11 cellular contexts compared by ENCODE assay signal in genomic region chr11:128717581-128717980, GRCh38. TPM values are rescaled to one million over a fixed set of nuclear protein-coding genes. Genes with fewer than 3 reads are reported as not detected.
DNase-seq lines count a peak whose midpoint lies in the region; ATAC-seq, FAIRE-seq and TF ChIP-seq lines count a peak whose summit lies in the region.
"Had no signal": no experiment of that assay in that cellular context is flagged by ENCODE, and none has a peak within 500 bp of the region (broad histone marks: within the 10 kb centered on the region; RNA-seq: fewer than 3 reads in every experiment).

No MANE protein-coding gene starts in this region.

- H3K27me3 ChIP-seq in stomach, result no peaks in the 10 kb centered on the region
- H3K27me3 ChIP-seq: ovary had no signal

- H3K36me3 Mint-ChIP-seq in activated CD4-positive, alpha-beta T cell treated with anti-CD3 and anti-CD28 coated beads, Interleukin-2, amount 10 ng/mL, durations not matched to agents 24 days and 14 days (ENCODE audit: low read depth), result peaks cover 13% of the 10 kb centered on the region
- H3K36me3 Mint-ChIP-seq in T-cell, result peaks cover 3% of the 10 kb centered on the region

- no peaks in the 10 kb centered on the region for H3K9me3 ChIP-seq in kidney (ENCODE audit: control insufficient read depth in 1 of 2, low read length in 2 of 2)
- H3K9me3 ChIP-seq in stomach, result no peaks in the 10 kb centered on the region
- H3K9me3 ChIP-seq: ovary had no signal

- TF ChIP-seq POLR2A in stomach (IDR thresholded peaks at IDR 0.05), result no peak
- TF ChIP-seq POLR2A in H54 (IDR thresholded peaks at IDR 0.05; ENCODE audit: low read depth, low read length), result no peak

- H3K36me3 ChIP-seq in kidney (ENCODE audit: control insufficient read depth in 1 of 2, insufficient read depth in 2 of 2, low read length in 2 of 2), result no peaks in the 10 kb centered on the region
- no peaks in the 10 kb centered on the region for H3K36me3 ChIP-seq in stomach
- H3K36me3 ChIP-seq: ovary had no signal

- DNase-seq in activated CD4-positive, alpha-beta T cell treated with anti-CD3 and anti-CD28 coated beads, Interleukin-2, amount 10 ng/mL, durations not matched to agents 24 days and 14 days, result peak; percentile 76
- DNase-seq in activated CD4-positive, alpha-beta T cell treated with anti-CD3 and anti-CD28 coated beads, Interleukin-2, amount 50 U/mL, for 4 hours, result no peak
- DNase-seq in T-cell (no peak), kidney (no peak), stomach (no peak), NCI-H774 (lab: John Stamatoyannopoulos, UW) (no peak), NOMO-1 treated with DMSO at 0.1 percent for 48 hours (lab: John Stamatoyannopoulos, UW; ENCODE audit: unreplicated experiment) (no peak), H54 (ENCODE audit: insufficient read length, low spot score) (no peak)
- DNase-seq: NCI-H1417 treated with DMSO at 0.1 percent for 48 hours, ovary had no signal

- H3K4me3 Mint-ChIP-seq in activated CD4-positive, alpha-beta T cell treated with anti-CD3 and anti-CD28 coated beads, Interleukin-2, amount 10 ng/mL, durations not matched to agents 24 days and 14 days, result peak overlapping the region; percentile 68
- H3K4me3 Mint-ChIP-seq in T-cell, result peak overlapping the region; percentile 66 to 82 (median 68)

- peak overlapping the region; percentile 93 for H3K27ac Mint-ChIP-seq in activated CD4-positive, alpha-beta T cell treated with anti-CD3 and anti-CD28 coated beads, Interleukin-2, amount 10 ng/mL, durations not matched to agents 24 days and 14 days
- H3K27ac Mint-ChIP-seq in T-cell, result peak overlapping the region; percentile 98 to 100

- CTCF ChIA-PET in T-cell (lab: Charles Lee), result no interaction called here

- H3K27ac ChIP-seq in kidney (ENCODE audit: low read depth in 2 of 2, low read length in 2 of 2) (peak overlapping the region; percentile 23 to 25), stomach (peak overlapping the region in 4 of 5 donors; percentile 10 to 82 (median 76))
- H3K27ac ChIP-seq: ovary had no signal

- H3K4me1 Mint-ChIP-seq in activated CD4-positive, alpha-beta T cell treated with anti-CD3 and anti-CD28 coated beads, Interleukin-2, amount 10 ng/mL, durations not matched to agents 24 days and 14 days, result peaks cover 90% of the 10 kb centered on the region
- peaks cover 100% of the 10 kb centered on the region in 3 donors for H3K4me1 Mint-ChIP-seq in T-cell

- FAIRE-seq in kidney (lab: Jason Lieb, UNC) (no peak), H54 (lab: Jason Lieb, UNC) (no peak)

- no peak overlapping the region for H3K9ac ChIP-seq in kidney (ENCODE audit: low read length in 2 of 2)

- peaks cover 3% of the 10 kb centered on the region for H3K9me3 Mint-ChIP-seq in activated CD4-positive, alpha-beta T cell treated with anti-CD3 and anti-CD28 coated beads, Interleukin-2, amount 10 ng/mL, durations not matched to agents 24 days and 14 days
- no peaks in the 10 kb centered on the region for H3K9me3 Mint-ChIP-seq in T-cell

- no peak for TF ChIP-seq EP300 in stomach (IDR thresholded peaks at IDR 0.05)

- intact Hi-C loops in activated CD4-positive, alpha-beta T cell treated with anti-CD3 and anti-CD28 coated beads, Interleukin-2, amount 10 ng/mL, durations not matched to agents 24 days and 14 days (cut with micrococcal nuclease), result loop anchor here (1.0 to 2.0 kb wide), 2 partner anchors 9 to 39 kb away; no protein-coding TSS in a partner anchor
- intact Hi-C loops in kidney (cut with DNase I) (no loop called here), stomach (cut with DNase I; ENCODE audit: low total_unique reads) (no loop called here)

- H3K4me3 ChIP-seq in kidney (ENCODE audit: low read length in 2 of 2) (no peak overlapping the region), stomach (no peak overlapping the region)
- H3K4me3 ChIP-seq: ovary had no signal

- POLR2A ChIA-PET in T-cell (lab: Charles Lee), result interaction anchor here in 1 of 2 donors (1.2 kb wide), 1 partner anchor 11 kb away, joined by 3 read pairs; no protein-coding TSS in a partner anchor

- TF ChIP-seq CTCF in kidney (IDR thresholded peaks at IDR 0.05; ENCODE audit: borderline replicate concordance, extremely low read depth, insufficient read depth), result no peak
- no peak for TF ChIP-seq CTCF in stomach (IDR thresholded peaks at IDR 0.05)

- peaks cover 10 to 36% of the 10 kb centered on the region in 2 donors for H3K4me1 ChIP-seq in kidney (ENCODE audit: control insufficient read depth in 1 of 2, insufficient read depth in 1 of 2, low read depth in 1 of 2, low read length in 2 of 2)
- H3K4me1 ChIP-seq in stomach, result peaks cover 29 to 92% (median 40%) of the 10 kb centered on the region in 4 donors

- H3K27me3 Mint-ChIP-seq in activated CD4-positive, alpha-beta T cell treated with anti-CD3 and anti-CD28 coated beads, Interleukin-2, amount 10 ng/mL, durations not matched to agents 24 days and 14 days, result no peaks in the 10 kb centered on the region
- no peaks in the 10 kb centered on the region for H3K27me3 Mint-ChIP-seq in T-cell

- ATAC-seq in T-cell (replicated peaks in 1 of 4), result peak in 2 of 4 experiments; percentile 5 to 8
- ATAC-seq: HCT116 had no signal

RNA-seq across cellular contexts. Expression of gene FLI1, which starts 23.7 kb away (rescaled TPM):
- 35.3 and 36.5 TPM in 2 replicates for total RNA-seq in activated CD4-positive, alpha-beta T cell treated with anti-CD3 and anti-CD28 coated beads, Interleukin-2, amount 10 ng/mL, durations not matched to agents 24 days and 14 days
- 100 to 1,000 TPM in 2 of 5 donors, 10 to 100 TPM in 3; 87.0 to 114 (median 94.6) TPM for total RNA-seq in T-cell
- 28.2 TPM for total RNA-seq in kidney
- 5.7 TPM for polyA plus RNA-seq in kidney (ENCODE audit: insufficient read depth, low read depth, low replicate concordance)
- total RNA-seq in stomach, result 10 to 100 TPM in 3 of 5 donors, 1 to 10 TPM in 1, under 1 TPM in 1; 0.87 to 39.7 (median 13.0) TPM
- 1 to 10 TPM; 2.4 to 4.0 (median 3.6) TPM for polyA plus RNA-seq in stomach
